ENCODE assay signal across 1 cellular context in the genomic region with DNA sequence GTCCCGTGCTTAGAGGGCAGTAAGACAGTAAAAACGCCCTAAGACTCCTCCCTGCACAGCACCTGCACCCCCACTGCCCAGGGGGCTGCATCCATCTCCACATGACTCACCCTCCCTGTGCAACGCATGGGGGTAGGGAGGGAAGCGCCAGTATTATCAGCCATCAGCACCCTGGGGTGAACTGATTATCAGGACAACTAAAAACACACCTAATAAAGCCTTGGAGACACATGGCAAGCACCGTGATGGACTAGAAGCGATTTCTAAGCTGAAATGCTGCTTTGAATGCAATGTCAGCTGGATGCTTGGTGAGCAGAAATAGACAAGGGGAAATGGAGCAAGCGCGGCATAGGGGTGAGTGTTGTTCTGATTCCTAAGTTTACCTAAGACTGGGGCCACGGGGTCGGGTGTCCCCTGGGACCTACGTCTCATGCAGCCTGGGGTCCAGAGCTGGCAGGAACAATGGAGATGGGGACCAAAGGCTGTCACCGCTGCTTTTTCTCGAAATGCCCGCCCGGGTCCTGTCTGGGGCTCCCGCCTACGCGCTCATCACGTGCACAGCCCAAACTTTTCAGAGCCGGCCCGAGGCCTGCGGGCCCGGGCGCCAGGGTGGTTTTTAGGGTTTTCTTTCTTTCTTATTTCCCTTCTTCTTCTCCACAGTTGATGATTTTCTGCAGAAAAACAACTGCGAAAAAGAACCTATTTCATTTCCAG.
A peak's percentile ranks its signal among the peaks of the same experiment; 100 is the strongest.
TF ChIP-seq lines count a peak whose summit lies in the region.

No MANE protein-coding gene starts in this region.

TF ChIP-seq in K562, 482 proteins besides CTCF, POLR2A, EP300 and RAD21 (continued from another document and continues in another):
- TF ChIP-seq CEBPB (tag; IDR thresholded peaks at IDR 0.05) (no peak), ZZZ3 (IDR thresholded peaks at IDR 0.05) (no peak), SIX5 (IDR thresholded peaks at IDR 0.05; ENCODE audit: borderline replicate concordance in 1 of 2, insufficient read depth in 1 of 2, low read depth in 1 of 2, low read length in 2 of 2) (no peak), ZBTB8A (IDR thresholded peaks at IDR 0.05; ENCODE audit: partially characterized antibody) (no peak), ZNF696 (CRISPR knock-in tag; conservative IDR thresholded peaks at IDR 0.05) (no peak), TEAD4 (IDR thresholded peaks at IDR 0.05; ENCODE audit: low read length) (peak; percentile 81), TEAD4 (CRISPR knock-in tag; IDR thresholded peaks at IDR 0.05; ENCODE audit: borderline replicate concordance) (0 out of 2 replicates have a peak, but pooled peaks have one; percentile 58), RFX1 (IDR thresholded peaks at IDR 0.05) (no peak), ETV6 (IDR thresholded peaks at IDR 0.05; ENCODE audit: borderline replicate concordance in 1 of 2, low read depth in 2 of 2, low read length in 1 of 2) (peak in 1 of 2 experiments; percentile 15; a peak in 2 of 4 replicates), ETV6 (CRISPR knock-in tag; IDR thresholded peaks at IDR 0.05; ENCODE audit: borderline replicate concordance) (no peak), ZNF140 (CRISPR knock-in tag; IDR thresholded peaks at IDR 0.05) (no peak), LEF1 (IDR thresholded peaks at IDR 0.05) (peak; percentile 79), NFE2L1 (tag; IDR thresholded peaks at IDR 0.05; ENCODE audit: borderline replicate concordance, low read depth) (no peak), ARHGAP35 (IDR thresholded peaks at IDR 0.05; ENCODE audit: partially characterized antibody) (no peak), ZNF780A (CRISPR knock-in tag; IDR thresholded peaks at IDR 0.05) (no peak), ZNF3 (CRISPR knock-in tag; IDR thresholded peaks at IDR 0.05) (no peak), ZNF75A (CRISPR knock-in tag; IDR thresholded peaks at IDR 0.05) (peak; percentile 28; the same call in 1 of the 2 replicates), PHF8 (IDR thresholded peaks at IDR 0.05; ENCODE audit: borderline replicate concordance, low read length) (peak; percentile 22; the same call in 1 of the 2 replicates), CREB1 (IDR thresholded peaks at IDR 0.05) (peak; percentile 14; the same call in 1 of the 2 replicates), CREB1 (CRISPR knock-in tag; IDR thresholded peaks at IDR 0.05) (no peak), TEAD2 (tag; IDR thresholded peaks at IDR 0.05) (no peak), KLF13 (tag; IDR thresholded peaks at IDR 0.05; ENCODE audit: borderline replicate concordance, low read depth) (0 out of 2 replicates have a peak, but pooled peaks have one; percentile 14), NR2F6 (CRISPR knock-in tag; IDR thresholded peaks at IDR 0.05) (no peak), NCOA4 (IDR thresholded peaks at IDR 0.05; ENCODE audit: partially characterized antibody) (no peak), SPI1 (IDR thresholded peaks at IDR 0.05; ENCODE audit: borderline replicate concordance, low read depth, low read length) (0 out of 2 replicates have a peak, but pooled peaks have one; percentile 34), PHB2 (IDR thresholded peaks at IDR 0.05; ENCODE audit: low read depth) (no peak), FOXJ3 (CRISPR knock-in tag; IDR thresholded peaks at IDR 0.05) (no peak), MCM3 (IDR thresholded peaks at IDR 0.05) (no peak), ZNF79 (CRISPR knock-in tag; IDR thresholded peaks at IDR 0.05; ENCODE audit: low read depth) (no peak), GABPA (tag; conservative IDR thresholded peaks at IDR 0.05; ENCODE audit: low read depth) (no peak; the same call in 1 of the 2 replicates), BRF1 (IDR thresholded peaks at IDR 0.05; ENCODE audit: borderline replicate concordance, extremely low read depth, insufficient read length) (no peak), GABPB1 (CRISPR knock-in tag; IDR thresholded peaks at IDR 0.05) (peak; percentile 48; the same call in 1 of the 2 replicates), CEBPG (CRISPR knock-in tag; IDR thresholded peaks at IDR 0.05) (peak; percentile 60), CEBPG (tag; conservative IDR thresholded peaks at IDR 0.05 in 1 of 2, IDR thresholded peaks at IDR 0.05 in 1 of 2) (peak in 1 of 2 experiments; percentile 42; a peak in 1 of 4 replicates), TCFL5 (CRISPR knock-in tag; conservative IDR thresholded peaks at IDR 0.05) (no peak), ZNF253 (CRISPR knock-in tag; conservative IDR thresholded peaks at IDR 0.05) (no peak), SIN3B (IDR thresholded peaks at IDR 0.05; ENCODE audit: low read depth) (0 out of 2 replicates have a peak, but pooled peaks have one; percentile 25), YBX1 (IDR thresholded peaks at IDR 0.05) (no peak), CSDE1 (IDR thresholded peaks at IDR 0.05) (no peak), SETDB1 (IDR thresholded peaks at IDR 0.05; ENCODE audit: low read length) (no peak), FOXK2 (conservative IDR thresholded peaks at IDR 0.05 in 1 of 2, IDR thresholded peaks at IDR 0.05 in 1 of 2; ENCODE audit: low read depth in 2 of 2) (peak in 1 of 2 experiments; percentile 45; a peak in 1 of 4 replicates), TEAD1 (CRISPR knock-in tag; IDR thresholded peaks at IDR 0.05) (peak in 1 of 2 experiments; percentile 61; a peak in 1 of 4 replicates)
- TF ChIP-seq, protein P1, sequence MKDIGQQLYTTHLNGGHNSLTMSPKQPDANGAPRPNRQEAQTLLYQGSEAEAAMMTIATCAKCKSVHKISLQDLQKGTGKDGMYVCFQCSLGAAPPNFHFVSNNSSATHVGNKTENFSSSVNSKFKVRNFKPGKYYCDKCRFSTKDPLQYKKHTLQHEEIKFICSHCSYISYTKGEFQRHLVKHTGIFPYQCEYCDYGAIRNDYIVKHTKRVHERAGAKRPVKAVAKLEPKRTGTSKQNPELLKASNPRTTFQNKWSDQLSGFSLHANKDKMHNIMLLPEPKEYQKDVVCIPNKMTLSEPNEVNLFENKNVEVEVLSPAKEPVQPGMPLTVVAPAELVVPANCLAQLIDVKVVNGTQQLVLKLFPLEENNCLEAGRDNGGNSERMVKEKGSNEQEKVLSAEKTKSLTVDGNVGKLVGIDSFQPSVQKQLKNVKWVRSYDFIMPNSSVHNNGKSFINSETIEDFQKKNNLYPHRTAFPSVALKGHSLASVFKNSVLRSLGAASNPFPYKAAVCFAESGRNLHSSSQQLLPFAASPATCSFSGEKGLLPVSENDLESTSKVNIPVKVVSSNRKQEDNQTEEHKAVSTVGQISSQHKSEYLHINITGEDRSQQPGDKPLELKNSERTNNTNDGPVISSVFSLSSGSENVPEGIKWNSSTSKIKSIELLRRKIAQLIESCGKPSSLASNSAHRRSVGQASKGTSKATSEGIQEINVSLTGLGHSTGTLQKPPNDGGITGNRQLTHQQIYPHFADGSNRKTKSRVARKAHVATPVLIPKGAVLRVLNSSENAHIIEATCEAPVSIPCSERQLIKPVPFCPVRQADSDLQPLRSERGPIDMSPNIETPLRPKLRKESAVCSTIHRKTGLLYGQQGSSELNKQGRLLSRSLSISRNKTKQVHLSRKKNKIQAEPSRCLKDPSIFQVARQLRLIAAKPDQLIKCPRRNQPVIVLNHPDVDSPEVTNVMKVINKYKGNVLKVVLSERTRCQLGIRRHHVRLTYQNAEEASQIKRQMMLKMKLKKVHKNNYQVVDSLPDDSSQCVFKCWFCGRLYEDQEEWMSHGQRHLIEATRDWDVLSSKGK (CRISPR knock-in tag; IDR thresholded peaks at IDR 0.05) = no peak
- TF ChIP-seq, protein P2, sequence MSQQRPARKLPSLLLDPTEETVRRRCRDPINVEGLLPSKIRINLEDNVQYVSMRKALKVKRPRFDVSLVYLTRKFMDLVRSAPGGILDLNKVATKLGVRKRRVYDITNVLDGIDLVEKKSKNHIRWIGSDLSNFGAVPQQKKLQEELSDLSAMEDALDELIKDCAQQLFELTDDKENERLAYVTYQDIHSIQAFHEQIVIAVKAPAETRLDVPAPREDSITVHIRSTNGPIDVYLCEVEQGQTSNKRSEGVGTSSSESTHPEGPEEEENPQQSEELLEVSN (IDR thresholded peaks at IDR 0.05; ENCODE audit: borderline replicate concordance in 1 of 2, extremely low read depth in 1 of 2, insufficient read depth in 1 of 2, insufficient read length in 1 of 2, low read depth in 1 of 2, low read length in 1 of 2, poor library complexity in 1 of 2, severe bottlenecking in 1 of 2) = peak; percentile 72 to 94
- TF ChIP-seq, protein P3, sequence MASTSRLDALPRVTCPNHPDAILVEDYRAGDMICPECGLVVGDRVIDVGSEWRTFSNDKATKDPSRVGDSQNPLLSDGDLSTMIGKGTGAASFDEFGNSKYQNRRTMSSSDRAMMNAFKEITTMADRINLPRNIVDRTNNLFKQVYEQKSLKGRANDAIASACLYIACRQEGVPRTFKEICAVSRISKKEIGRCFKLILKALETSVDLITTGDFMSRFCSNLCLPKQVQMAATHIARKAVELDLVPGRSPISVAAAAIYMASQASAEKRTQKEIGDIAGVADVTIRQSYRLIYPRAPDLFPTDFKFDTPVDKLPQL (IDR thresholded peaks at IDR 0.05; ENCODE audit: extremely low read depth, insufficient read length) = no peak
- TF ChIP-seq, protein P4, sequence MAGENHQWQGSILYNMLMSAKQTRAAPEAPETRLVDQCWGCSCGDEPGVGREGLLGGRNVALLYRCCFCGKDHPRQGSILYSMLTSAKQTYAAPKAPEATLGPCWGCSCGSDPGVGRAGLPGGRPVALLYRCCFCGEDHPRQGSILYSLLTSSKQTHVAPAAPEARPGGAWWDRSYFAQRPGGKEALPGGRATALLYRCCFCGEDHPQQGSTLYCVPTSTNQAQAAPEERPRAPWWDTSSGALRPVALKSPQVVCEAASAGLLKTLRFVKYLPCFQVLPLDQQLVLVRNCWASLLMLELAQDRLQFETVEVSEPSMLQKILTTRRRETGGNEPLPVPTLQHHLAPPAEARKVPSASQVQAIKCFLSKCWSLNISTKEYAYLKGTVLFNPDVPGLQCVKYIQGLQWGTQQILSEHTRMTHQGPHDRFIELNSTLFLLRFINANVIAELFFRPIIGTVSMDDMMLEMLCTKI (IDR thresholded peaks at IDR 0.05; ENCODE audit: partially characterized antibody) = no peak
- TF ChIP-seq, protein P5, sequence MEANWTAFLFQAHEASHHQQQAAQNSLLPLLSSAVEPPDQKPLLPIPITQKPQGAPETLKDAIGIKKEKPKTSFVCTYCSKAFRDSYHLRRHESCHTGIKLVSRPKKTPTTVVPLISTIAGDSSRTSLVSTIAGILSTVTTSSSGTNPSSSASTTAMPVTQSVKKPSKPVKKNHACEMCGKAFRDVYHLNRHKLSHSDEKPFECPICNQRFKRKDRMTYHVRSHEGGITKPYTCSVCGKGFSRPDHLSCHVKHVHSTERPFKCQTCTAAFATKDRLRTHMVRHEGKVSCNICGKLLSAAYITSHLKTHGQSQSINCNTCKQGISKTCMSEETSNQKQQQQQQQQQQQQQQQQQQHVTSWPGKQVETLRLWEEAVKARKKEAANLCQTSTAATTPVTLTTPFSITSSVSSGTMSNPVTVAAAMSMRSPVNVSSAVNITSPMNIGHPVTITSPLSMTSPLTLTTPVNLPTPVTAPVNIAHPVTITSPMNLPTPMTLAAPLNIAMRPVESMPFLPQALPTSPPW (CRISPR knock-in tag; IDR thresholded peaks at IDR 0.05) = no peak
- TF ChIP-seq, protein P6, sequence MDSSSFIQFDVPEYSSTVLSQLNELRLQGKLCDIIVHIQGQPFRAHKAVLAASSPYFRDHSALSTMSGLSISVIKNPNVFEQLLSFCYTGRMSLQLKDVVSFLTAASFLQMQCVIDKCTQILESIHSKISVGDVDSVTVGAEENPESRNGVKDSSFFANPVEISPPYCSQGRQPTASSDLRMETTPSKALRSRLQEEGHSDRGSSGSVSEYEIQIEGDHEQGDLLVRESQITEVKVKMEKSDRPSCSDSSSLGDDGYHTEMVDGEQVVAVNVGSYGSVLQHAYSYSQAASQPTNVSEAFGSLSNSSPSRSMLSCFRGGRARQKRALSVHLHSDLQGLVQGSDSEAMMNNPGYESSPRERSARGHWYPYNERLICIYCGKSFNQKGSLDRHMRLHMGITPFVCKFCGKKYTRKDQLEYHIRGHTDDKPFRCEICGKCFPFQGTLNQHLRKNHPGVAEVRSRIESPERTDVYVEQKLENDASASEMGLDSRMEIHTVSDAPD (CRISPR knock-in tag; IDR thresholded peaks at IDR 0.05) = peak; percentile 61; the same call in 1 of the 2 replicates
- TF ChIP-seq, protein P7, sequence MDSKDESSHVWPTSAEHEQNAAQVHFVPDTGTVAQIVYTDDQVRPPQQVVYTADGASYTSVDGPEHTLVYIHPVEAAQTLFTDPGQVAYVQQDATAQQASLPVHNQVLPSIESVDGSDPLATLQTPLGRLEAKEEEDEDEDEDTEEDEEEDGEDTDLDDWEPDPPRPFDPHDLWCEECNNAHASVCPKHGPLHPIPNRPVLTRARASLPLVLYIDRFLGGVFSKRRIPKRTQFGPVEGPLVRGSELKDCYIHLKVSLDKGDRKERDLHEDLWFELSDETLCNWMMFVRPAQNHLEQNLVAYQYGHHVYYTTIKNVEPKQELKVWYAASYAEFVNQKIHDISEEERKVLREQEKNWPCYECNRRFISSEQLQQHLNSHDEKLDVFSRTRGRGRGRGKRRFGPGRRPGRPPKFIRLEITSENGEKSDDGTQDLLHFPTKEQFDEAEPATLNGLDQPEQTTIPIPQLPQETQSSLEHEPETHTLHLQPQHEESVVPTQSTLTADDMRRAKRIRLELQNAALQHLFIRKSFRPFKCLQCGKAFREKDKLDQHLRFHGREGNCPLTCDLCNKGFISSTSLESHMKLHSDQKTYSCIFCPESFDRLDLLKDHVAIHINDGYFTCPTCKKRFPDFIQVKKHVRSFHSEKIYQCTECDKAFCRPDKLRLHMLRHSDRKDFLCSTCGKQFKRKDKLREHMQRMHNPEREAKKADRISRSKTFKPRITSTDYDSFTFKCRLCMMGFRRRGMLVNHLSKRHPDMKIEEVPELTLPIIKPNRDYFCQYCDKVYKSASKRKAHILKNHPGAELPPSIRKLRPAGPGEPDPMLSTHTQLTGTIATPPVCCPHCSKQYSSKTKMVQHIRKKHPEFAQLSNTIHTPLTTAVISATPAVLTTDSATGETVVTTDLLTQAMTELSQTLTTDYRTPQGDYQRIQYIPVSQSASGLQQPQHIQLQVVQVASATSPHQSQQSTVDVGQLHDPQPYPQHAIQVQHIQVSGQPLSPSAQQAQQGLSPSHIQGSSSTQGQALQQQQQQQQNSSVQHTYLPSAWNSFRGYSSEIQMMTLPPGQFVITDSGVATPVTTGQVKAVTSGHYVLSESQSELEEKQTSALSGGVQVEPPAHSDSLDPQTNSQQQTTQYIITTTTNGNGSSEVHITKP (IDR thresholded peaks at IDR 0.05; ENCODE audit: partially characterized antibody) = peak; percentile 19
- TF ChIP-seq, protein P8, sequence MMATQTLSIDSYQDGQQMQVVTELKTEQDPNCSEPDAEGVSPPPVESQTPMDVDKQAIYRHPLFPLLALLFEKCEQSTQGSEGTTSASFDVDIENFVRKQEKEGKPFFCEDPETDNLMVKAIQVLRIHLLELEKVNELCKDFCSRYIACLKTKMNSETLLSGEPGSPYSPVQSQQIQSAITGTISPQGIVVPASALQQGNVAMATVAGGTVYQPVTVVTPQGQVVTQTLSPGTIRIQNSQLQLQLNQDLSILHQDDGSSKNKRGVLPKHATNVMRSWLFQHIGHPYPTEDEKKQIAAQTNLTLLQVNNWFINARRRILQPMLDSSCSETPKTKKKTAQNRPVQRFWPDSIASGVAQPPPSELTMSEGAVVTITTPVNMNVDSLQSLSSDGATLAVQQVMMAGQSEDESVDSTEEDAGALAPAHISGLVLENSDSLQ (IDR thresholded peaks at IDR 0.05) = peak; percentile 35; the same call in 1 of the 2 replicates
